In genomic region chr1:221910222-221910621, GRCh38 we compare ENCODE assay signal across 20 cellular contexts.
DNase-seq lines count a peak whose midpoint lies in the region; ATAC-seq and TF ChIP-seq lines count a peak whose summit lies in the region.
"Had no signal": no experiment of that assay in that cellular context is flagged by ENCODE, and none has a peak within 500 bp of the region (broad histone marks: within the 10 kb centered on the region; RNA-seq: fewer than 3 reads in every experiment).

No MANE protein-coding gene starts in this region.

- peak; percentile 59 for ATAC-seq in GM19043 (IDR thresholded peaks at IDR 0.05; ENCODE audit: low read depth, unreplicated experiment)
- ATAC-seq in HG02798 (IDR thresholded peaks at IDR 0.05; ENCODE audit: poor library complexity, unreplicated experiment): peak; percentile 66
- peak; percentile 47 for ATAC-seq in HG03565 (IDR thresholded peaks at IDR 0.05; ENCODE audit: unreplicated experiment)
- no peak for ATAC-seq in HG03432 (IDR thresholded peaks at IDR 0.05; ENCODE audit: unreplicated experiment)
- no peak for ATAC-seq in T-helper 17 cell

- no peaks in the 10 kb centered on the region for H4K20me1 ChIP-seq in osteoblast (ENCODE audit: insufficient read depth, low read length)

- H2AFZ ChIP-seq in osteoblast (ENCODE audit: low read length): peak overlapping the region; percentile 35

- H3K4me1 ChIP-seq in osteoblast (ENCODE audit: insufficient read depth, low read length): peaks cover 9% of the 10 kb centered on the region

- H3K79me2 ChIP-seq in osteoblast (ENCODE audit: insufficient read depth, low read length): no peaks in the 10 kb centered on the region

- no peaks in the 10 kb centered on the region for H3K9me3 ChIP-seq in osteoblast (ENCODE audit: low read depth, low read length)
- no peaks in the 10 kb centered on the region for H3K9me3 ChIP-seq in T-helper 17 cell (ENCODE audit: control insufficient read depth, low read length, poor library complexity, severe bottlenecking)

- peaks cover 2% of the 10 kb centered on the region for H3K36me3 Mint-ChIP-seq in T-helper 17 cell (ENCODE audit: low read depth)

- no peaks in the 10 kb centered on the region for H3K27me3 ChIP-seq in osteoblast (ENCODE audit: insufficient read depth, low read length)

- H3K4me1 Mint-ChIP-seq in T-helper 17 cell: peaks cover 4% of the 10 kb centered on the region

- DNase-seq in osteoblast (ENCODE audit: insufficient read length, low spot score, missing footprints) (no peak), T-helper 17 cell (no peak), COLO829 (ENCODE audit: low spot score) (no peak)
- DNase-seq in stimulated activated CD4-positive, alpha-beta T cell treated with anti-CD3 and anti-CD28 coated beads, Interleukin-4, amount 100 ng/mL, for 1 hour: no peak
- DNase-seq: C1 segment of cervical spinal cord, COR-L47, DMS153, GOT3, KG1, NCI-H1092 treated with DMSO at 0.1 percent for 48 hours, NCI-H187, NCI-H2171 treated with DMSO at 0.1 percent for 48 hours, NCI-H510A, NCI-H82, SHP77 treated with DMSO at 0.1 percent for 48 hours, T-helper 2 cell had no signal

- H3K36me3 ChIP-seq in osteoblast (ENCODE audit: insufficient read depth, low read length): no peaks in the 10 kb centered on the region

- no peak overlapping the region for H3K27ac ChIP-seq in osteoblast (ENCODE audit: low read depth, low read length)

- no peak overlapping the region for H3K4me3 Mint-ChIP-seq in T-helper 17 cell

- peaks cover 22% of the 10 kb centered on the region for H3K27me3 Mint-ChIP-seq in T-helper 17 cell

- no peak for TF ChIP-seq CTCF in osteoblast (IDR thresholded peaks at IDR 0.05; ENCODE audit: extremely low read depth, low read depth, low read length)

- no peak overlapping the region for H3K4me3 ChIP-seq in osteoblast (ENCODE audit: insufficient read depth, low read length)

- H3K4me2 ChIP-seq in osteoblast (ENCODE audit: insufficient read depth, low read length): no peak overlapping the region

- no peak overlapping the region for H3K27ac Mint-ChIP-seq in T-helper 17 cell

Comparison
In these comparisons a context has a peak if more than half of its experiments do, and no peak if none do; other contexts are left out.
1. ATAC-seq: peak in GM19043 (single experiment), HG02798 (single experiment) and HG03565 (single experiment); none in HG03432 (single experiment) and T-helper 17 cell (single experiment).